ENCODE assay signal across 10 cellular contexts in the genomic region with DNA sequence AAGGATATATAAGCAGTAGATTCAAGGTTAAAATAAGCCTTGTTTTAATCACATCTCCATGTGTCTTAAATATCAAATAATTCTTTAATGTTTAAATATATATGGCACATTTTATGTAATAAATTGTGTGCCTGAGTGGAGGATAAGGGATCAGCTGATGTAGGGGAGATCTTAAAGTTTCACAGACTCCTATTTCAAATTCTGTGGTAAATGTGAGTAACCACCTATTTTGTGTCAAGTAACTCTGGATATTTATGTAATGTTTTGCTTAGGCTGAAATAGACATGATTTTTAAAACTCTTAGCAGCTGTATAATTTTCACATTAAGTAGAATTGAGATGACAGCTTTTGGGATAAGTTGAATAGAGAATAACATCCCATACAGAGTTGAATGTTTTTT. TPM values are rescaled to one million over a fixed set of nuclear protein-coding genes. Genes with fewer than 3 reads are reported as not detected.
DNase-seq lines count a peak whose midpoint lies in the region; ATAC-seq, FAIRE-seq and TF ChIP-seq lines count a peak whose summit lies in the region.
"Had no signal": no experiment of that assay in that cellular context is flagged by ENCODE, and none has a peak within 500 bp of the region (broad histone marks: within the 10 kb centered on the region; RNA-seq: fewer than 3 reads in every experiment).

No MANE protein-coding gene starts in this region.

- DNase-seq in amniotic epithelial cell (ENCODE audit: low read depth) (peak; percentile 44), fibroblast of the aortic adventitia (ENCODE audit: low read depth) (peak; percentile 43), tibial artery (no peak), GM12891 (ENCODE audit: insufficient read length, low spot score) (no peak), SHP77 (lab: John Stamatoyannopoulos, UW) (no peak)

- H4K20me1 ChIP-seq in Loucy (ENCODE audit: insufficient read depth, low read length, poor library complexity, severe bottlenecking): no peaks in the 10 kb centered on the region

- H3K9me2 ChIP-seq in Loucy (replicated peaks; ENCODE audit: low read depth, low read length): no peaks in the 10 kb centered on the region

- H3K4me3 ChIP-seq in Loucy (ENCODE audit: low read length, poor library complexity, severe bottlenecking) (no peak overlapping the region), fibroblast of the aortic adventitia (ENCODE audit: low read depth, low read length) (no peak overlapping the region), tibial artery (no peak overlapping the region)
- H3K4me3 ChIP-seq: HAP-1 had no signal

- H3K9me3 ChIP-seq in Loucy (ENCODE audit: insufficient read depth, low read depth, low read length) (no peaks in the 10 kb centered on the region), tibial artery (no peaks in the 10 kb centered on the region)
- H3K9me3 ChIP-seq: HAP-1 had no signal

- no peak for ATAC-seq in HG03469 (IDR thresholded peaks at IDR 0.05; ENCODE audit: unreplicated experiment)

- no peaks in the 10 kb centered on the region for H3K27me3 ChIP-seq in Loucy (ENCODE audit: insufficient read depth, low read length, poor library complexity, severe bottlenecking)
- no peaks in the 10 kb centered on the region for H3K27me3 ChIP-seq in tibial artery

- TF ChIP-seq CTCF in Loucy (conservative IDR thresholded peaks at IDR 0.05; ENCODE audit: low read length) (no peak), fibroblast of the aortic adventitia (IDR thresholded peaks at IDR 0.05; ENCODE audit: insufficient read depth, low read length) (no peak), tibial artery (IDR thresholded peaks at IDR 0.05) (no peak)

- no peaks in the 10 kb centered on the region for H3K79me2 ChIP-seq in Loucy (ENCODE audit: insufficient read depth, low read length)
- H3K79me2 ChIP-seq: parathyroid adenoma had no signal

- peak overlapping the region; percentile 23 for H3K27ac ChIP-seq in tibial artery
- H3K27ac ChIP-seq: parathyroid adenoma had no signal

- H3K4me1 ChIP-seq in Loucy (ENCODE audit: insufficient read depth, low read length, poor library complexity, severe bottlenecking) (peaks cover 22% of the 10 kb centered on the region), tibial artery (peaks cover 0 to 42% (median 0%) of the 10 kb centered on the region in 4 donors)
- H3K4me1 ChIP-seq: HAP-1 had no signal

- H3K9ac ChIP-seq in Loucy (ENCODE audit: low read depth, low read length, poor library complexity, severe bottlenecking): no peak overlapping the region
- H3K9ac ChIP-seq: parathyroid adenoma had no signal

- no peak overlapping the region for H3K4me2 ChIP-seq in Loucy (ENCODE audit: low read depth, low read length, poor library complexity, severe bottlenecking)

- H3K36me3 ChIP-seq in Loucy (ENCODE audit: insufficient read depth, low read length) (no peaks in the 10 kb centered on the region), tibial artery (peaks cover 9 to 17% (median 16%) of the 10 kb centered on the region in 3 donors)
- H3K36me3 ChIP-seq: HAP-1 had no signal

- TF ChIP-seq POLR2A in GM12891 (IDR thresholded peaks at IDR 0.05; ENCODE audit: low read depth, low read length): no peak

- H2AFZ ChIP-seq in Loucy (ENCODE audit: low read length): peak overlapping the region; percentile 78; the same call in 1 of the 2 replicates
- H2AFZ ChIP-seq: parathyroid adenoma had no signal

- intact Hi-C loops in tibial artery (cut with DNase I; ENCODE audit: low total_unique reads): loop anchor here (5.0 kb wide), 1 partner anchor 149 kb away; no protein-coding TSS in a partner anchor

- no peaks in the 10 kb centered on the region for H3F3A ChIP-seq in Loucy (ENCODE audit: low read depth)

- FAIRE-seq in GM12891 (lab: Jason Lieb, UNC): no peak

TF ChIP-seq in GM12891, 5 proteins besides CTCF, POLR2A, EP300 and RAD21:
- TF ChIP-seq TAF1 (IDR thresholded peaks at IDR 0.05; ENCODE audit: low read depth, low read length): no peak
- no peak for TF ChIP-seq POU2F2 (IDR thresholded peaks at IDR 0.05; ENCODE audit: low read depth, low read length)
- TF ChIP-seq POLR2AphosphoS5 (IDR thresholded peaks at IDR 0.05; ENCODE audit: low read depth, low read length): no peak
- no peak for TF ChIP-seq SPI1 (IDR thresholded peaks at IDR 0.05; ENCODE audit: low read depth, low read length)
- TF ChIP-seq PAX5 (IDR thresholded peaks at IDR 0.05; ENCODE audit: insufficient read depth, low read length, severe bottlenecking): no peak

RNA-seq across cellular contexts. Expression of a gene that starts 41.3 kb away (rescaled TPM):
- total RNA-seq in fibroblast of the aortic adventitia (ENCODE audit: low replicate concordance): 9.1 and 171 TPM in 2 replicates
- not detected for polyA plus RNA-seq in GM12891 (2012; ENCODE audit: low read depth, missing spikeins)
- total RNA-seq: naive thymus-derived CD8-positive, alpha-beta T cell had no signal

Comparison
In these comparisons a context has a peak if more than half of its experiments do, and no peak if none do; other contexts are left out.
1. DNase-seq: peak in amniotic epithelial cell (single experiment) and fibroblast of the aortic adventitia (single experiment); none in tibial artery (0 of 2), GM12891 (single experiment) and SHP77 (0 of 2).